ENCODE assay signal across 11 cellular contexts in genomic region chr17:75367312-75367711, GRCh38. TPM values are rescaled to one million over a fixed set of nuclear protein-coding genes. Genes with fewer than 3 reads are reported as not detected.
A peak's percentile ranks its signal among the peaks of the same experiment; 100 is the strongest.
DNase-seq lines count a peak whose midpoint lies in the region; ATAC-seq, FAIRE-seq and TF ChIP-seq lines count a peak whose summit lies in the region.
"Had no signal": no experiment of that assay in that cellular context is flagged by ENCODE, and none has a peak within 500 bp of the region (broad histone marks: within the 10 kb centered on the region; RNA-seq: fewer than 3 reads in every experiment).

No MANE protein-coding gene starts in this region.

- H3K27me3 ChIP-seq in CD4-positive, alpha-beta T cell (ENCODE audit: control insufficient read depth, insufficient read depth, low read length) = no peaks in the 10 kb centered on the region
- H3K27me3 ChIP-seq in HUES48 (ENCODE audit: control insufficient read depth, insufficient read depth, low read length) = no peaks in the 10 kb centered on the region
- H3K27me3 ChIP-seq in keratinocyte (ENCODE audit: control insufficient read depth, extremely low read depth, insufficient read depth, low read length) = no peaks in the 10 kb centered on the region

- POLR2A ChIA-PET in CD4-positive, alpha-beta T cell (lab: Charles Lee) = no interaction called here

- H3K4me1 Mint-ChIP-seq in CD4-positive, alpha-beta T cell (ENCODE audit: low read depth) = peaks cover 92% of the 10 kb centered on the region
- peaks cover 89% of the 10 kb centered on the region for H3K4me1 Mint-ChIP-seq in activated naive CD8-positive, alpha-beta T cell (ENCODE audit: low read depth)

- H3K9me3 Mint-ChIP-seq in CD4-positive, alpha-beta T cell = no peaks in the 10 kb centered on the region
- H3K9me3 Mint-ChIP-seq in activated naive CD8-positive, alpha-beta T cell (ENCODE audit: low read depth) = no peaks in the 10 kb centered on the region

- no peak for ATAC-seq in CD4-positive, alpha-beta T cell (ENCODE audit: poor library complexity)
- no peak for ATAC-seq in sciatic nerve
- ATAC-seq in HG03159 (IDR thresholded peaks at IDR 0.05; ENCODE audit: unreplicated experiment) = no peak
- ATAC-seq: HepG2 had no signal

- dilution Hi-C loops in keratinocyte (cut with MboI; ENCODE audit: extremely low pct_ligation_motif_present, low sequenced_read_pairs) = no loop called here

- H3K36me3 ChIP-seq in HUES48 (ENCODE audit: control insufficient read depth, insufficient read depth, low read length) (no peaks in the 10 kb centered on the region), keratinocyte (ENCODE audit: control insufficient read depth in 2 of 2, extremely low read depth in 1 of 2, insufficient read depth in 2 of 2, low read length in 2 of 2) (no peaks in the 10 kb centered on the region)

- H3K36me3 Mint-ChIP-seq in CD4-positive, alpha-beta T cell (ENCODE audit: low read depth) = peaks cover 27% of the 10 kb centered on the region
- H3K36me3 Mint-ChIP-seq in activated naive CD8-positive, alpha-beta T cell = peaks cover 5% of the 10 kb centered on the region

- peaks cover 21% of the 10 kb centered on the region for H4K20me1 ChIP-seq in keratinocyte (ENCODE audit: control insufficient read depth, extremely low read depth, insufficient read depth, low read length)

- H2AFZ ChIP-seq in keratinocyte (ENCODE audit: control insufficient read depth, low read length) = no peak overlapping the region

- no peak overlapping the region for H3K9ac ChIP-seq in HUES48 (ENCODE audit: low read depth, low read length)
- H3K9ac ChIP-seq in keratinocyte (ENCODE audit: control insufficient read depth, extremely low read depth, insufficient read depth, low read length) = no peak overlapping the region

- H3K4me2 ChIP-seq in keratinocyte (ENCODE audit: control insufficient read depth, extremely low read depth, insufficient read depth, low read depth, low read length) = no peak overlapping the region

- peak; percentile 9 for FAIRE-seq in keratinocyte (lab: Jason Lieb, UNC)
- FAIRE-seq: endometrium, HepG2 had no signal

- intact Hi-C loops in CD4-positive, alpha-beta T cell (cut with DNase I, micrococcal nuclease) = loop anchor here in 1 of 2 experiments (5.0 kb wide), 1 partner anchor 35 kb away; no protein-coding TSS in a partner anchor
- intact Hi-C loops in sciatic nerve (cut with DNase I) = no loop called here

- no peak for DNase-seq in CD4-positive, alpha-beta T cell
- DNase-seq in keratinocyte (ENCODE audit: low read depth, low spot score) (peak; percentile 5), SHP77 treated with DMSO at 0.1 percent for 48 hours (lab: John Stamatoyannopoulos, UW) (no peak), NCI-H69 (lab: John Stamatoyannopoulos, UW) (no peak), sciatic nerve (ENCODE audit: low spot score) (no peak)
- DNase-seq: NCI-H2081 had no signal

- peak overlapping the region; percentile 51 for H3K27ac Mint-ChIP-seq in CD4-positive, alpha-beta T cell
- H3K27ac Mint-ChIP-seq in activated naive CD8-positive, alpha-beta T cell = peak overlapping the region; percentile 28

- CTCF ChIA-PET in CD4-positive, alpha-beta T cell (lab: Charles Lee) = interaction anchor here (0.6 kb wide), 1 partner anchor 44 kb away, joined by 3 read pairs; no protein-coding TSS in a partner anchor

- H3K4me3 Mint-ChIP-seq in CD4-positive, alpha-beta T cell = no peak overlapping the region
- H3K4me3 Mint-ChIP-seq in activated naive CD8-positive, alpha-beta T cell = peak overlapping the region; percentile 7

- peaks cover 6% of the 10 kb centered on the region for H3K9me1 ChIP-seq in keratinocyte (ENCODE audit: control insufficient read depth, extremely low read depth, insufficient read depth, low read length)

- H3K4me3 ChIP-seq in HUES48 (ENCODE audit: low read depth, low read length) (no peak overlapping the region), keratinocyte (ENCODE audit: control insufficient read depth in 2 of 3, extremely low read depth in 1 of 3, insufficient read depth in 2 of 3, low read depth in 1 of 3, low read length in 3 of 3) (no peak overlapping the region)

- no peaks in the 10 kb centered on the region for H3K27me3 Mint-ChIP-seq in CD4-positive, alpha-beta T cell
- no peaks in the 10 kb centered on the region for H3K27me3 Mint-ChIP-seq in activated naive CD8-positive, alpha-beta T cell

- H3K9me3 ChIP-seq in CD4-positive, alpha-beta T cell (ENCODE audit: control insufficient read depth, low read length) = no peaks in the 10 kb centered on the region
- no peaks in the 10 kb centered on the region for H3K9me3 ChIP-seq in HUES48 (ENCODE audit: control insufficient read depth, insufficient read depth, low read length)
- no peaks in the 10 kb centered on the region for H3K9me3 ChIP-seq in keratinocyte (ENCODE audit: control insufficient read depth, low read depth, low read length)

- no peak for TF ChIP-seq CTCF in CD4-positive, alpha-beta T cell (IDR thresholded peaks at IDR 0.05)
- no peak for TF ChIP-seq CTCF in keratinocyte (optimal IDR thresholded peaks at IDR 0.05 in 1 of 3, IDR thresholded peaks at IDR 0.05 in 1 of 3, conservative IDR thresholded peaks at IDR 0.05 in 1 of 3; ENCODE audit: extremely low read depth in 1 of 3, insufficient read depth in 2 of 3, low read length in 3 of 3)

- peaks cover 22% of the 10 kb centered on the region for H3K4me1 ChIP-seq in HUES48 (ENCODE audit: control insufficient read depth, insufficient read depth, low read length)
- peaks cover 36% of the 10 kb centered on the region for H3K4me1 ChIP-seq in keratinocyte (ENCODE audit: control insufficient read depth, extremely low read depth, insufficient read depth, low read length)

- no peak overlapping the region for H3K27ac ChIP-seq in CD4-positive, alpha-beta T cell (ENCODE audit: low read depth, low read length)
- H3K27ac ChIP-seq in HUES48 (ENCODE audit: low read depth, low read length) (peak overlapping the region; percentile 10), keratinocyte (ENCODE audit: control insufficient read depth, insufficient read depth, low read length) (peak overlapping the region; percentile 17)

- H3K79me2 ChIP-seq in keratinocyte (ENCODE audit: control insufficient read depth, insufficient read depth, low read length) = peaks cover 87% of the 10 kb centered on the region

RNA-seq across cellular contexts. Expression of gene GRB2, which starts 38.2 kb away (rescaled TPM):
- total RNA-seq in CD4-positive, alpha-beta T cell = 10 to 100 TPM; 88.8 to 92.6 TPM
- polyA plus RNA-seq in keratinocyte = 56.3 to 64.8 TPM (median 62.0 TPM) in 3 replicates
- 114 TPM for polyA plus RNA-seq in keratinocyte (2011; ENCODE audit: low read depth)
- 56.4 and 84.2 TPM in 2 replicates for polyA plus RNA-seq in keratinocyte (2011; cell fraction: cytosol; rRNA removed)
- polyA plus RNA-seq in keratinocyte (2011; cell fraction: nucleus; rRNA removed) = 73.0 and 81.0 TPM in 2 replicates
- polyA plus RNA-seq in keratinocyte (2012; ENCODE audit: low replicate concordance) = 43.3 and 53.3 TPM in 2 replicates
- polyA minus RNA-seq in keratinocyte = 23.2 to 59.2 TPM (median 28.0 TPM) in 3 replicates
- polyA minus RNA-seq in keratinocyte (2011; cell fraction: cytosol; rRNA and poly(A)+ RNA removed) = 29.4 TPM
- 17.6 and 25.2 TPM in 2 replicates for polyA minus RNA-seq in keratinocyte (2011; cell fraction: nucleus; rRNA and poly(A)+ RNA removed)
- total RNA-seq in sciatic nerve = 90.4 TPM
